Comparison of ENCODE assay signal across 18 cellular contexts in genomic region chr4:1381181-1381621, GRCh38. TPM values are rescaled to one million over a fixed set of nuclear protein-coding genes. Genes with fewer than 3 reads are reported as not detected.
DNase-seq lines count a peak whose midpoint lies in the region; ATAC-seq and TF ChIP-seq lines count a peak whose summit lies in the region.
"Had no signal": no experiment of that assay in that cellular context is flagged by ENCODE, and none has a peak within 500 bp of the region (broad histone marks: within the 10 kb centered on the region; RNA-seq: fewer than 3 reads in every experiment).

No MANE protein-coding gene starts in this region.

- no peaks in the 10 kb centered on the region for H3K27me3 Mint-ChIP-seq in activated B cell treated with CpG ODN at 0.5 μM for 24 hours
- no peaks in the 10 kb centered on the region for H3K27me3 Mint-ChIP-seq in activated T-helper 2 cell treated with anti-CD3 and anti-CD28 coated beads, Interferon-gamma antibody, Interleukin-2, Interleukin-4, amounts not matched to agents 10 μg/mL and 5 μg/mL and 100 μg/mL, durations not matched to agents 14 hours and 24 hours and 36 hours (ENCODE audit: low read depth)
- H3K27me3 Mint-ChIP-seq: CD4-positive, alpha-beta T cell; IgD-negative memory B cell had no signal

- CTCF ChIA-PET in activated B cell treated with CpG ODN at 0.5 μM for 24 hours (lab: Charles Lee), result no interaction called here
- CTCF ChIA-PET in A673 (lab: Charles Lee), result no interaction called here

- ATAC-seq in activated B cell treated with CpG ODN at 0.5 μM for 24 hours (ENCODE audit: low read depth), result no peak
- no peak for ATAC-seq in lower lobe of right lung
- ATAC-seq: PC-3 had no signal

- H3K27ac ChIP-seq in left ventricle myocardium inferior (replicated peaks) (no peak overlapping the region), right atrium auricular region (no peak overlapping the region), lower lobe of right lung (no peak overlapping the region), spleen (no peak overlapping the region), A673 (ENCODE audit: low read depth, low read length, poor library complexity, severe bottlenecking) (no peak overlapping the region)
- H3K27ac ChIP-seq: HL-60 had no signal

- peaks cover 6% of the 10 kb centered on the region for H3K36me3 Mint-ChIP-seq in activated B cell treated with CpG ODN at 0.5 μM for 24 hours (ENCODE audit: low read depth)
- H3K36me3 Mint-ChIP-seq in activated T-helper 2 cell treated with anti-CD3 and anti-CD28 coated beads, Interferon-gamma antibody, Interleukin-2, Interleukin-4, amounts not matched to agents 10 μg/mL and 5 μg/mL and 100 μg/mL, durations not matched to agents 14 hours and 24 hours and 36 hours (ENCODE audit: low read depth), result no peaks in the 10 kb centered on the region

- no peaks in the 10 kb centered on the region for H3K4me1 Mint-ChIP-seq in activated B cell treated with CpG ODN at 0.5 μM for 24 hours
- H3K4me1 Mint-ChIP-seq in activated T-helper 2 cell treated with anti-CD3 and anti-CD28 coated beads, Interferon-gamma antibody, Interleukin-2, Interleukin-4, amounts not matched to agents 10 μg/mL and 5 μg/mL and 100 μg/mL, durations not matched to agents 14 hours and 24 hours and 36 hours (ENCODE audit: low read depth), result no peaks in the 10 kb centered on the region
- H3K4me1 Mint-ChIP-seq: IgD-negative memory B cell had no signal

- no peak for TF ChIP-seq POLR2A in spleen (IDR thresholded peaks at IDR 0.05)

- DNase-seq in left ventricle myocardium inferior, result peak; percentile 5
- no peak for DNase-seq in right atrium auricular region (ENCODE audit: low spot score)
- DNase-seq in activated B cell treated with CpG ODN at 0.5 μM for 24 hours, result peak; percentile 6
- DNase-seq in lower lobe of right lung, result peak; percentile 18
- peak; percentile 58 for DNase-seq in spleen
- DNase-seq in activated T-helper 2 cell treated with anti-CD3 and anti-CD28 coated beads, Interferon-gamma antibody, Interleukin-2, Interleukin-4, amounts not matched to agents 10 μg/mL and 5 μg/mL and 100 μg/mL, durations not matched to agents 14 hours and 24 hours and 36 hours (ENCODE audit: low spot score), result no peak
- no peak for DNase-seq in foreskin melanocyte
- no peak for DNase-seq in A673 (ENCODE audit: low spot score)
- DNase-seq: CD4-positive, alpha-beta T cell; H7; Kasumi-1; NCI-H1105 treated with DMSO at 0.1 percent for 48 hours; NCI-H1694 treated with DMSO at 0.1 percent for 48 hours; NCI-H345; PC-3; SK-N-SH had no signal

- H3K9me3 ChIP-seq in left ventricle myocardium inferior (replicated peaks), result no peaks in the 10 kb centered on the region
- H3K9me3 ChIP-seq in right atrium auricular region, result no peaks in the 10 kb centered on the region
- no peaks in the 10 kb centered on the region for H3K9me3 ChIP-seq in lower lobe of right lung
- H3K9me3 ChIP-seq in spleen, result no peaks in the 10 kb centered on the region
- H3K9me3 ChIP-seq in A673 (ENCODE audit: low read depth, low read length, poor library complexity, severe bottlenecking), result no peaks in the 10 kb centered on the region
- H3K9me3 ChIP-seq: SK-N-SH had no signal

- 79 to 95% (median 94%) methylated on average over 3 to 12 of the region's 12 CpGs for WGBS in spleen, 5 donors

- intact Hi-C loops in left ventricle myocardium inferior (cut with micrococcal nuclease) (no loop called here), activated B cell treated with CpG ODN at 0.5 μM for 24 hours (cut with micrococcal nuclease) (no loop called here), lower lobe of right lung (cut with DNase I) (no loop called here), spleen (cut with DNase I; ENCODE audit: low total_unique reads) (no loop called here), A673 (cut with micrococcal nuclease; ENCODE audit: unreplicated experiment) (no loop called here)
- intact Hi-C loops in activated T-helper 2 cell treated with anti-CD3 and anti-CD28 coated beads, Interferon-gamma antibody, Interleukin-2, Interleukin-4, amounts not matched to agents 10 μg/mL and 5 μg/mL and 100 μg/mL, durations not matched to agents 14 hours and 24 hours and 36 hours (cut with micrococcal nuclease), result no loop called here

- no TSS peak for BruUV-seq in A673 (replicated peaks; lab: Mats Ljungman, UMichigan)

- H3K27ac Mint-ChIP-seq in activated B cell treated with CpG ODN at 0.5 μM for 24 hours, result no peak overlapping the region
- H3K27ac Mint-ChIP-seq in activated T-helper 2 cell treated with anti-CD3 and anti-CD28 coated beads, Interferon-gamma antibody, Interleukin-2, Interleukin-4, amounts not matched to agents 10 μg/mL and 5 μg/mL and 100 μg/mL, durations not matched to agents 14 hours and 24 hours and 36 hours, result no peak overlapping the region
- H3K27ac Mint-ChIP-seq: CD4-positive, alpha-beta T cell; IgD-negative memory B cell had no signal

- H3K36me3 ChIP-seq in left ventricle myocardium inferior, result peaks cover 38% of the 10 kb centered on the region
- peaks cover 17% of the 10 kb centered on the region for H3K36me3 ChIP-seq in right atrium auricular region
- peaks cover 64% of the 10 kb centered on the region for H3K36me3 ChIP-seq in lower lobe of right lung
- H3K36me3 ChIP-seq in spleen, result peaks cover 0 to 96% (median 40%) of the 10 kb centered on the region in 6 donors
- H3K36me3 ChIP-seq in A673 (ENCODE audit: insufficient read depth, low read length, poor library complexity, severe bottlenecking), result no peaks in the 10 kb centered on the region

- H3K4me3 Mint-ChIP-seq in activated B cell treated with CpG ODN at 0.5 μM for 24 hours, result no peak overlapping the region
- no peak overlapping the region for H3K4me3 Mint-ChIP-seq in activated T-helper 2 cell treated with anti-CD3 and anti-CD28 coated beads, Interferon-gamma antibody, Interleukin-2, Interleukin-4, amounts not matched to agents 10 μg/mL and 5 μg/mL and 100 μg/mL, durations not matched to agents 14 hours and 24 hours and 36 hours (ENCODE audit: low read depth)
- H3K4me3 Mint-ChIP-seq: CD4-positive, alpha-beta T cell; IgD-negative memory B cell had no signal

- POLR2A ChIA-PET in activated B cell treated with CpG ODN at 0.5 μM for 24 hours (lab: Charles Lee) (no interaction called here), A673 (lab: Charles Lee; ENCODE audit: low non-redundant PET) (no interaction called here)

- H3K4me1 ChIP-seq in left ventricle myocardium inferior (no peaks in the 10 kb centered on the region), right atrium auricular region (no peaks in the 10 kb centered on the region), lower lobe of right lung (no peaks in the 10 kb centered on the region), spleen (no peaks in the 10 kb centered on the region), A673 (ENCODE audit: insufficient read depth, low read length, poor library complexity, severe bottlenecking) (no peaks in the 10 kb centered on the region)

- H3K4me3 ChIP-seq in left ventricle myocardium inferior (no peak overlapping the region), right atrium auricular region (no peak overlapping the region), lower lobe of right lung (no peak overlapping the region), spleen (no peak overlapping the region), A673 (ENCODE audit: low read depth, low read length, poor library complexity, severe bottlenecking) (no peak overlapping the region)

- TF ChIP-seq CTCF in left ventricle myocardium inferior (IDR thresholded peaks at IDR 0.05; ENCODE audit: borderline replicate concordance) (no peak), right atrium auricular region (IDR thresholded peaks at IDR 0.05) (no peak), activated B cell treated with CpG ODN at 0.5 μM for 24 hours (IDR thresholded peaks at IDR 0.05) (no peak), lower lobe of right lung (IDR thresholded peaks at IDR 0.05) (no peak), spleen (IDR thresholded peaks at IDR 0.05 in 8 of 11, conservative IDR thresholded peaks at IDR 0.05 in 3 of 11) (no peak), A673 (conservative IDR thresholded peaks at IDR 0.05; ENCODE audit: low read depth, low read length) (no peak)

- H3K9me3 Mint-ChIP-seq in activated B cell treated with CpG ODN at 0.5 μM for 24 hours, result no peaks in the 10 kb centered on the region
- no peaks in the 10 kb centered on the region for H3K9me3 Mint-ChIP-seq in activated T-helper 2 cell treated with anti-CD3 and anti-CD28 coated beads, Interferon-gamma antibody, Interleukin-2, Interleukin-4, amounts not matched to agents 10 μg/mL and 5 μg/mL and 100 μg/mL, durations not matched to agents 14 hours and 24 hours and 36 hours
- H3K9me3 Mint-ChIP-seq: CD4-positive, alpha-beta T cell; IgD-negative memory B cell had no signal

- H3K27me3 ChIP-seq in left ventricle myocardium inferior (ENCODE audit: low read depth), result no peaks in the 10 kb centered on the region
- H3K27me3 ChIP-seq in right atrium auricular region, result no peaks in the 10 kb centered on the region
- no peaks in the 10 kb centered on the region for H3K27me3 ChIP-seq in lower lobe of right lung (ENCODE audit: low read depth)
- H3K27me3 ChIP-seq in spleen (replicated peaks in 1 of 7), result no peaks in the 10 kb centered on the region
- H3K27me3 ChIP-seq in A673 (replicated peaks; ENCODE audit: insufficient read depth, low read depth, low read length, poor library complexity), result no peaks in the 10 kb centered on the region

RNA-seq across cellular contexts. Expression of gene NKX1-1, which starts 25.0 kb away (rescaled TPM):
- total RNA-seq in left ventricle myocardium inferior, result not detected
- total RNA-seq in right atrium auricular region, result not detected
- not detected in 2 replicates for total RNA-seq in activated B cell treated with CpG ODN at 0.5 μM for 24 hours
- not detected for total RNA-seq in lower lobe of right lung
- not detected for total RNA-seq in spleen
- polyA plus RNA-seq in spleen, result not detected
- total RNA-seq in activated T-helper 2 cell treated with anti-CD3 and anti-CD28 coated beads, Interferon-gamma antibody, Interleukin-2, Interleukin-4, amounts not matched to agents 10 μg/mL and 5 μg/mL and 100 μg/mL, durations not matched to agents 14 hours and 24 hours and 36 hours, result not detected in 2 replicates
- not detected in 2 replicates for total RNA-seq in A673 (2021)
- total RNA-seq: CD4-positive, alpha-beta T cell; H7; PC-3 had no signal
- polyA plus RNA-seq: IgD-negative memory B cell, SK-N-SH had no signal

RNA-seq across cellular contexts. Expression of gene UVSSA, which starts 34.2 kb away (rescaled TPM):
- 5.9 TPM for total RNA-seq in left ventricle myocardium inferior
- total RNA-seq in right atrium auricular region, result 1 to 10 TPM; 4.4 to 7.5 TPM
- total RNA-seq in activated B cell treated with CpG ODN at 0.5 μM for 24 hours, result 31.7 and 35.2 TPM in 2 replicates
- 27.9 TPM for total RNA-seq in lower lobe of right lung
- total RNA-seq in spleen, result 10 to 100 TPM; 23.9 to 54.0 (median 37.1) TPM
- 10 to 100 TPM in 2 of 3 donors, 1 to 10 TPM in 1; 3.0 to 15.5 (median 10.3) TPM for polyA plus RNA-seq in spleen
- 23.3 and 23.5 TPM in 2 replicates for total RNA-seq in activated T-helper 2 cell treated with anti-CD3 and anti-CD28 coated beads, Interferon-gamma antibody, Interleukin-2, Interleukin-4, amounts not matched to agents 10 μg/mL and 5 μg/mL and 100 μg/mL, durations not matched to agents 14 hours and 24 hours and 36 hours
- 20.3 and 27.8 TPM in 2 replicates for total RNA-seq in A673 (2021)

Comparison
In these comparisons a context has a peak if more than half of its experiments do, and no peak if none do; other contexts are left out.
1. DNase-seq: peak in left ventricle myocardium inferior (single experiment), activated B cell treated with CpG ODN at 0.5 μM for 24 hours (single experiment), lower lobe of right lung (single experiment) and spleen (single experiment); none in right atrium auricular region (single experiment), activated T-helper 2 cell treated with anti-CD3 and anti-CD28 coated beads, Interferon-gamma antibody, Interleukin-2, Interleukin-4, amounts not matched to agents 10 μg/mL and 5 μg/mL and 100 μg/mL, durations not matched to agents 14 hours and 24 hours and 36 hours (single experiment), foreskin melanocyte (single experiment) and A673 (single experiment).